Comparison of ENCODE assay signal across 7 cellular contexts in genomic region chr15:45858491-45858890, GRCh38.
"Had no signal": no experiment of that assay in that cellular context is flagged by ENCODE, and none has a peak within 500 bp of the region (broad histone marks: within the 10 kb centered on the region; RNA-seq: fewer than 3 reads in every experiment).

No MANE protein-coding gene starts in this region.

- H3K4me3 Mint-ChIP-seq: IgD-negative memory B cell had no signal

- H3K27ac ChIP-seq: HL-60 had no signal

- ATAC-seq: HepG2, K562 had no signal

- H3K27ac Mint-ChIP-seq: IgD-negative memory B cell had no signal

- H3K36me3 Mint-ChIP-seq: IgD-negative memory B cell had no signal

- H3K4me1 Mint-ChIP-seq: IgD-negative memory B cell had no signal

- H3K4me3 ChIP-seq: K562 had no signal

- DNase-seq: IMR-90, KBM-7, KG1 had no signal
